ENCODE assay signal across 11 cellular contexts in the genomic region with DNA sequence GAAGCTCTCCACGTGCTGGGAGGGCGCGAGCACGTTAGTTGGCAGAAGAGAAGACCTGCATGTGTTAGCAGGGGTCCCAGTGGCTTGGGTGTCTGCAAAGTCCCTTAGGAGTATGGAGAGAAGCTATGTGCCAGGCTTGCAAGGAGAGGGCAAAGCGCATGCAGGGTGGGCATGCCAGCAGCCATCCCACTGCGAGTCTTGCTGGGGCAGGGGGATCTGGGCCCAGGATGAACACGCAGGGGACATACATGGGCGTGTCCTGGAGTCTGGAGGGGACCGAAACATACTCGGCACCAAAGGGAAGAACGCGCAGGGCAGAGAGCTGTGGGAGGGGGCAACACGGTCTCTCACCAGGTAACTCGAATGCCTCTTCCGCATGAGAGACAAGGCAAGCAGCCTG. TPM values are rescaled to one million over a fixed set of nuclear protein-coding genes. Genes with fewer than 3 reads are reported as not detected.
DNase-seq lines count a peak whose midpoint lies in the region; ATAC-seq lines count a peak whose summit lies in the region.
"Had no signal": no experiment of that assay in that cellular context is flagged by ENCODE, and none has a peak within 500 bp of the region (broad histone marks: within the 10 kb centered on the region; RNA-seq: fewer than 3 reads in every experiment).

No MANE protein-coding gene starts in this region.

- no peaks in the 10 kb centered on the region for H3K9me3 Mint-ChIP-seq in activated T-cell treated with anti-CD3 and anti-CD28 coated beads, Interleukin-2, amount 50 U/mL, for 72 hours
- H3K9me3 Mint-ChIP-seq in activated T-cell treated with anti-CD3 and anti-CD28 coated beads, Interleukin-2, amount 50 U/mL, for 4 hours: no peaks in the 10 kb centered on the region
- H3K9me3 Mint-ChIP-seq in activated T-helper 2 cell treated with anti-CD3 and anti-CD28 coated beads, Interferon-gamma antibody, Interleukin-2, Interleukin-4, amounts not matched to agents 10 μg/mL and 5 μg/mL and 100 μg/mL, durations not matched to agents 14 hours and 24 hours and 36 hours: no peaks in the 10 kb centered on the region
- H3K9me3 Mint-ChIP-seq in stimulated activated memory B cell treated with anti-CD40 and anti-IgM and Interleukin-4, amounts not matched to agents 10 μg/mL and 1 μg/mL and 100 μg/mL, for 72 hours: no peaks in the 10 kb centered on the region

- no peaks in the 10 kb centered on the region for H3K27me3 Mint-ChIP-seq in activated T-cell treated with anti-CD3 and anti-CD28 coated beads, Interleukin-2, amount 50 U/mL, for 72 hours (ENCODE audit: low read depth)
- H3K27me3 Mint-ChIP-seq in activated T-cell treated with anti-CD3 and anti-CD28 coated beads, Interleukin-2, amount 50 U/mL, for 4 hours (ENCODE audit: low read depth): no peaks in the 10 kb centered on the region
- no peaks in the 10 kb centered on the region for H3K27me3 Mint-ChIP-seq in activated T-helper 2 cell treated with anti-CD3 and anti-CD28 coated beads, Interferon-gamma antibody, Interleukin-2, Interleukin-4, amounts not matched to agents 10 μg/mL and 5 μg/mL and 100 μg/mL, durations not matched to agents 14 hours and 24 hours and 36 hours (ENCODE audit: low read depth)
- no peaks in the 10 kb centered on the region for H3K27me3 Mint-ChIP-seq in stimulated activated memory B cell treated with anti-CD40 and anti-IgM and Interleukin-4, amounts not matched to agents 10 μg/mL and 1 μg/mL and 100 μg/mL, for 72 hours

- no peak for ATAC-seq in activated T-cell treated with anti-CD3 and anti-CD28 coated beads, Interleukin-2, amount 50 U/mL, for 72 hours (replicated peaks in 1 of 2)
- no peak for ATAC-seq in activated T-cell treated with anti-CD3 and anti-CD28 coated beads, Interleukin-2, amount 50 U/mL, for 4 hours
- ATAC-seq in stimulated activated memory B cell treated with anti-CD40 and anti-IgM and Interleukin-4, amounts not matched to agents 10 μg/mL and 1 μg/mL and 100 μg/mL, for 72 hours: no peak

- no peak for DNase-seq in activated T-cell treated with anti-CD3 and anti-CD28 coated beads, Interleukin-2, amount 50 U/mL, for 72 hours
- DNase-seq in activated T-cell treated with anti-CD3 and anti-CD28 coated beads, Interleukin-2, amount 50 U/mL, for 4 hours: no peak
- DNase-seq in D341Med (ENCODE audit: low spot score): peak; percentile 14
- DNase-seq in activated T-helper 2 cell treated with anti-CD3 and anti-CD28 coated beads, Interferon-gamma antibody, Interleukin-2, Interleukin-4, amounts not matched to agents 10 μg/mL and 5 μg/mL and 100 μg/mL, durations not matched to agents 14 hours and 24 hours and 36 hours (ENCODE audit: low spot score): peak; percentile 7
- DNase-seq in nucleus accumbens (lab: John Stamatoyannopoulos, UW): no peak
- no peak for DNase-seq in occipital lobe (lab: John Stamatoyannopoulos, UW)
- DNase-seq: MV-4-11, NCI-H1436, NCI-H2081, NCI-H510A treated with DMSO at 0.1 percent for 48 hours had no signal

- no peak overlapping the region for H3K4me3 Mint-ChIP-seq in activated T-cell treated with anti-CD3 and anti-CD28 coated beads, Interleukin-2, amount 50 U/mL, for 72 hours
- no peak overlapping the region for H3K4me3 Mint-ChIP-seq in activated T-cell treated with anti-CD3 and anti-CD28 coated beads, Interleukin-2, amount 50 U/mL, for 4 hours
- H3K4me3 Mint-ChIP-seq in activated T-helper 2 cell treated with anti-CD3 and anti-CD28 coated beads, Interferon-gamma antibody, Interleukin-2, Interleukin-4, amounts not matched to agents 10 μg/mL and 5 μg/mL and 100 μg/mL, durations not matched to agents 14 hours and 24 hours and 36 hours (ENCODE audit: low read depth): no peak overlapping the region
- H3K4me3 Mint-ChIP-seq in stimulated activated memory B cell treated with anti-CD40 and anti-IgM and Interleukin-4, amounts not matched to agents 10 μg/mL and 1 μg/mL and 100 μg/mL, for 72 hours: no peak overlapping the region

- peaks cover 24% of the 10 kb centered on the region for H3K4me1 Mint-ChIP-seq in activated T-cell treated with anti-CD3 and anti-CD28 coated beads, Interleukin-2, amount 50 U/mL, for 72 hours (ENCODE audit: low read depth)
- H3K4me1 Mint-ChIP-seq in activated T-cell treated with anti-CD3 and anti-CD28 coated beads, Interleukin-2, amount 50 U/mL, for 4 hours (ENCODE audit: low read depth): peaks cover 28% of the 10 kb centered on the region
- H3K4me1 Mint-ChIP-seq in activated T-helper 2 cell treated with anti-CD3 and anti-CD28 coated beads, Interferon-gamma antibody, Interleukin-2, Interleukin-4, amounts not matched to agents 10 μg/mL and 5 μg/mL and 100 μg/mL, durations not matched to agents 14 hours and 24 hours and 36 hours (ENCODE audit: low read depth): peaks cover 22% of the 10 kb centered on the region
- peaks cover 46% of the 10 kb centered on the region for H3K4me1 Mint-ChIP-seq in stimulated activated memory B cell treated with anti-CD40 and anti-IgM and Interleukin-4, amounts not matched to agents 10 μg/mL and 1 μg/mL and 100 μg/mL, for 72 hours

- peak overlapping the region; percentile 38 for H3K27ac Mint-ChIP-seq in activated T-cell treated with anti-CD3 and anti-CD28 coated beads, Interleukin-2, amount 50 U/mL, for 72 hours
- peak overlapping the region; percentile 38 for H3K27ac Mint-ChIP-seq in activated T-helper 2 cell treated with anti-CD3 and anti-CD28 coated beads, Interferon-gamma antibody, Interleukin-2, Interleukin-4, amounts not matched to agents 10 μg/mL and 5 μg/mL and 100 μg/mL, durations not matched to agents 14 hours and 24 hours and 36 hours
- peak overlapping the region; percentile 54 for H3K27ac Mint-ChIP-seq in stimulated activated memory B cell treated with anti-CD40 and anti-IgM and Interleukin-4, amounts not matched to agents 10 μg/mL and 1 μg/mL and 100 μg/mL, for 72 hours

- intact Hi-C loops in activated T-helper 2 cell treated with anti-CD3 and anti-CD28 coated beads, Interferon-gamma antibody, Interleukin-2, Interleukin-4, amounts not matched to agents 10 μg/mL and 5 μg/mL and 100 μg/mL, durations not matched to agents 14 hours and 24 hours and 36 hours (cut with micrococcal nuclease): no loop called here

- peaks cover 2 to 10% of the 10 kb centered on the region in 2 donors for H3K36me3 Mint-ChIP-seq in activated T-cell treated with anti-CD3 and anti-CD28 coated beads, Interleukin-2, amount 50 U/mL, for 72 hours (ENCODE audit: insufficient read depth in 2 of 2)
- H3K36me3 Mint-ChIP-seq in activated T-cell treated with anti-CD3 and anti-CD28 coated beads, Interleukin-2, amount 50 U/mL, for 4 hours (ENCODE audit: insufficient read depth): peaks cover 40% of the 10 kb centered on the region
- H3K36me3 Mint-ChIP-seq in activated T-helper 2 cell treated with anti-CD3 and anti-CD28 coated beads, Interferon-gamma antibody, Interleukin-2, Interleukin-4, amounts not matched to agents 10 μg/mL and 5 μg/mL and 100 μg/mL, durations not matched to agents 14 hours and 24 hours and 36 hours (ENCODE audit: low read depth): peaks cover 49% of the 10 kb centered on the region
- peaks cover 85% of the 10 kb centered on the region for H3K36me3 Mint-ChIP-seq in stimulated activated memory B cell treated with anti-CD40 and anti-IgM and Interleukin-4, amounts not matched to agents 10 μg/mL and 1 μg/mL and 100 μg/mL, for 72 hours

RNA-seq across cellular contexts. Expression of a gene that starts 43.6 kb away (rescaled TPM):
- total RNA-seq in activated T-cell treated with anti-CD3 and anti-CD28 coated beads, Interleukin-2, amount 50 U/mL, for 72 hours: 10 to 100 TPM; 12.2 to 14.9 TPM
- 10 to 100 TPM; 12.8 to 14.6 (median 14.5) TPM for total RNA-seq in activated T-cell treated with anti-CD3 and anti-CD28 coated beads, Interleukin-2, amount 50 U/mL, for 4 hours
- 11.5 and 14.8 TPM in 2 replicates for total RNA-seq in activated T-helper 2 cell treated with anti-CD3 and anti-CD28 coated beads, Interferon-gamma antibody, Interleukin-2, Interleukin-4, amounts not matched to agents 10 μg/mL and 5 μg/mL and 100 μg/mL, durations not matched to agents 14 hours and 24 hours and 36 hours
- 16.1 TPM for total RNA-seq in occipital lobe

RNA-seq across cellular contexts. Expression of a gene that starts 51.1 kb away (rescaled TPM):
- 10 to 100 TPM; 15.4 to 15.5 TPM for total RNA-seq in activated T-cell treated with anti-CD3 and anti-CD28 coated beads, Interleukin-2, amount 50 U/mL, for 72 hours
- 10 to 100 TPM; 29.3 to 32.3 (median 30.1) TPM for total RNA-seq in activated T-cell treated with anti-CD3 and anti-CD28 coated beads, Interleukin-2, amount 50 U/mL, for 4 hours
- 22.8 and 23.6 TPM in 2 replicates for total RNA-seq in activated T-helper 2 cell treated with anti-CD3 and anti-CD28 coated beads, Interferon-gamma antibody, Interleukin-2, Interleukin-4, amounts not matched to agents 10 μg/mL and 5 μg/mL and 100 μg/mL, durations not matched to agents 14 hours and 24 hours and 36 hours
- 31.4 TPM for total RNA-seq in occipital lobe

Comparison
In these comparisons a context has a peak if more than half of its experiments do, and no peak if none do; other contexts are left out.
1. DNase-seq: peak in D341Med (single experiment) and activated T-helper 2 cell treated with anti-CD3 and anti-CD28 coated beads, Interferon-gamma antibody, Interleukin-2, Interleukin-4, amounts not matched to agents 10 μg/mL and 5 μg/mL and 100 μg/mL, durations not matched to agents 14 hours and 24 hours and 36 hours (single experiment); none in activated T-cell treated with anti-CD3 and anti-CD28 coated beads, Interleukin-2, amount 50 U/mL, for 72 hours (0 of 2), activated T-cell treated with anti-CD3 and anti-CD28 coated beads, Interleukin-2, amount 50 U/mL, for 4 hours (single experiment), nucleus accumbens (0 of 56) and occipital lobe (single experiment).
2. Peak in every context shown above with its lines, with median percentiles within 50 percentile points of each other: H3K27ac Mint-ChIP-seq.